In genomic region chr16:5032748-5033167, GRCh38 we compare ENCODE assay signal across 1 cellular context.
TF ChIP-seq lines count a peak whose summit lies in the region.

No MANE protein-coding gene starts in this region.

TF ChIP-seq in HepG2, 621 proteins besides CTCF, POLR2A, EP300 and RAD21 (continued from another document and continues in another):
- no peak for TF ChIP-seq SNAPC4 (CRISPR knock-in tag; IDR thresholded peaks at IDR 0.05)
- peak; percentile 72; the same call in 1 of the 2 replicates for TF ChIP-seq NCOR1 (IDR thresholded peaks at IDR 0.05; ENCODE audit: borderline replicate concordance, low read length)
- TF ChIP-seq ZMYM2 (CRISPR knock-in tag; IDR thresholded peaks at IDR 0.05): peak; percentile 63; the same call in 1 of the 2 replicates
- no peak for TF ChIP-seq YEATS4 (CRISPR knock-in tag; IDR thresholded peaks at IDR 0.05; ENCODE audit: borderline replicate concordance)
- no peak for TF ChIP-seq TSC22D2 (CRISPR knock-in tag; IDR thresholded peaks at IDR 0.05; ENCODE audit: borderline replicate concordance)
- no peak for TF ChIP-seq NFKB2 (CRISPR knock-in tag; IDR thresholded peaks at IDR 0.05; ENCODE audit: borderline replicate concordance)
- no peak for TF ChIP-seq ZNF496 (CRISPR knock-in tag; IDR thresholded peaks at IDR 0.05; ENCODE audit: insufficient replicate concordance)
- TF ChIP-seq GZF1 (CRISPR knock-in tag; IDR thresholded peaks at IDR 0.05): no peak
- peak; percentile 84 for TF ChIP-seq ZMYM3 (CRISPR knock-in tag; IDR thresholded peaks at IDR 0.05)
- no peak; the same call in 1 of the 2 replicates for TF ChIP-seq RXRB (CRISPR knock-in tag; IDR thresholded peaks at IDR 0.05; ENCODE audit: borderline replicate concordance)
- no peak for TF ChIP-seq ZNF563 (CRISPR knock-in tag; IDR thresholded peaks at IDR 0.05)
- TF ChIP-seq SP2 (CRISPR knock-in tag; IDR thresholded peaks at IDR 0.05): no peak
- TF ChIP-seq JARID2 (CRISPR knock-in tag; IDR thresholded peaks at IDR 0.05; ENCODE audit: insufficient replicate concordance): no peak
- TF ChIP-seq TBP (CRISPR knock-in tag; IDR thresholded peaks at IDR 0.05): no peak
- no peak for TF ChIP-seq ZSCAN22 (CRISPR knock-in tag; IDR thresholded peaks at IDR 0.05)
- TF ChIP-seq MEF2D (CRISPR knock-in tag; IDR thresholded peaks at IDR 0.05): no peak
- no peak for TF ChIP-seq KLF11 (CRISPR knock-in tag; IDR thresholded peaks at IDR 0.05)
- no peak for TF ChIP-seq ARNT (IDR thresholded peaks at IDR 0.05)
- TF ChIP-seq STAT5B (CRISPR knock-in tag; IDR thresholded peaks at IDR 0.05): no peak
- TF ChIP-seq ZFP82 (CRISPR knock-in tag; IDR thresholded peaks at IDR 0.05; ENCODE audit: borderline replicate concordance): no peak
- TF ChIP-seq E2F5 (CRISPR knock-in tag; conservative IDR thresholded peaks at IDR 0.05): no peak
- TF ChIP-seq POLR2AphosphoS5 (IDR thresholded peaks at IDR 0.05; ENCODE audit: low read depth, low read length): peak; percentile 33; the same call in 1 of the 2 replicates
- TF ChIP-seq ZNF124 (CRISPR knock-in tag; IDR thresholded peaks at IDR 0.05): no peak
- no peak for TF ChIP-seq ZNF773 (CRISPR knock-in tag; IDR thresholded peaks at IDR 0.05; ENCODE audit: borderline replicate concordance)
- no peak for TF ChIP-seq ZNF629 (CRISPR knock-in tag; conservative IDR thresholded peaks at IDR 0.05)
- no peak for TF ChIP-seq ZBTB34 (CRISPR knock-in tag; IDR thresholded peaks at IDR 0.05)
- TF ChIP-seq ZFP1 (CRISPR knock-in tag; IDR thresholded peaks at IDR 0.05): no peak
- no peak for TF ChIP-seq ZKSCAN8 (CRISPR knock-in tag; IDR thresholded peaks at IDR 0.05; ENCODE audit: borderline replicate concordance)
- no peak for TF ChIP-seq ZNF235 (CRISPR knock-in tag; IDR thresholded peaks at IDR 0.05; ENCODE audit: borderline replicate concordance)
- no peak for TF ChIP-seq SRY (CRISPR knock-in tag; IDR thresholded peaks at IDR 0.05)
- no peak for TF ChIP-seq ZNF792 (CRISPR knock-in tag; IDR thresholded peaks at IDR 0.05)
- 0 out of 2 replicates have a peak, but pooled peaks have one; percentile 56 for TF ChIP-seq ARID3A (IDR thresholded peaks at IDR 0.05; ENCODE audit: low read depth, low read length)
- TF ChIP-seq ZNF678 (CRISPR knock-in tag; IDR thresholded peaks at IDR 0.05): no peak
- peak; percentile 91 for TF ChIP-seq FOSL2 (CRISPR knock-in tag; IDR thresholded peaks at IDR 0.05)
- TF ChIP-seq ZNF33A (CRISPR knock-in tag; IDR thresholded peaks at IDR 0.05; ENCODE audit: borderline replicate concordance): no peak
- no peak for TF ChIP-seq SSRP1 (CRISPR knock-in tag; IDR thresholded peaks at IDR 0.05)
- TF ChIP-seq ZNF431 (CRISPR knock-in tag; IDR thresholded peaks at IDR 0.05; ENCODE audit: borderline replicate concordance, low read depth): no peak
- TF ChIP-seq ZBTB10 (CRISPR knock-in tag; IDR thresholded peaks at IDR 0.05; ENCODE audit: borderline replicate concordance): no peak
- TF ChIP-seq CERS6 (CRISPR knock-in tag; IDR thresholded peaks at IDR 0.05): no peak
- TF ChIP-seq SALL2 (CRISPR knock-in tag; IDR thresholded peaks at IDR 0.05): no peak
- TF ChIP-seq ZBTB33 (CRISPR knock-in tag; IDR thresholded peaks at IDR 0.05): no peak
- no peak for TF ChIP-seq HCFC1 (IDR thresholded peaks at IDR 0.05; ENCODE audit: low read depth, low read length)
- TF ChIP-seq ZNF460 (CRISPR knock-in tag; IDR thresholded peaks at IDR 0.05; ENCODE audit: borderline replicate concordance): no peak
- no peak; the same call in 1 of the 2 replicates for TF ChIP-seq KDM5B (CRISPR knock-in tag; IDR thresholded peaks at IDR 0.05; ENCODE audit: borderline replicate concordance)
- no peak for TF ChIP-seq MED13 (CRISPR knock-in tag; IDR thresholded peaks at IDR 0.05)
- TF ChIP-seq HNRNPUL1 (IDR thresholded peaks at IDR 0.05; ENCODE audit: low read depth, low read length): no peak
- no peak; the same call in 1 of the 2 replicates for TF ChIP-seq ZNF331 (CRISPR knock-in tag; IDR thresholded peaks at IDR 0.05)
- 0 out of 2 replicates have a peak, but pooled peaks have one; percentile 6 for TF ChIP-seq ZNF547 (CRISPR knock-in tag; IDR thresholded peaks at IDR 0.05)
- TF ChIP-seq RBAK (CRISPR knock-in tag; IDR thresholded peaks at IDR 0.05): no peak
- peak; percentile 61; the same call in 1 of the 2 replicates for TF ChIP-seq HDAC1 (CRISPR knock-in tag; IDR thresholded peaks at IDR 0.05)
- TF ChIP-seq FIP1L1 (IDR thresholded peaks at IDR 0.05; ENCODE audit: borderline replicate concordance, insufficient read depth, low read depth, low read length): no peak
- no peak for TF ChIP-seq ZNF350 (CRISPR knock-in tag; IDR thresholded peaks at IDR 0.05; ENCODE audit: borderline replicate concordance, low read depth)
